ENCODE assay signal across 2 cellular contexts in genomic region chr16:400061-400540, GRCh38.
TF ChIP-seq lines count a peak whose summit lies in the region.

No MANE protein-coding gene starts in this region.

TF ChIP-seq in SK-N-SH, 30 proteins besides CTCF, POLR2A, EP300 and RAD21 (continued from another document):
- TF ChIP-seq, protein P1, sequence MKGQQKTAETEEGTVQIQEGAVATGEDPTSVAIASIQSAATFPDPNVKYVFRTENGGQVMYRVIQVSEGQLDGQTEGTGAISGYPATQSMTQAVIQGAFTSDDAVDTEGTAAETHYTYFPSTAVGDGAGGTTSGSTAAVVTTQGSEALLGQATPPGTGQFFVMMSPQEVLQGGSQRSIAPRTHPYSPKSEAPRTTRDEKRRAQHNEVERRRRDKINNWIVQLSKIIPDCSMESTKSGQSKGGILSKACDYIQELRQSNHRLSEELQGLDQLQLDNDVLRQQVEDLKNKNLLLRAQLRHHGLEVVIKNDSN (IDR thresholded peaks at IDR 0.05; ENCODE audit: borderline replicate concordance, low read depth) = no peak
- no peak for TF ChIP-seq ELF1 (IDR thresholded peaks at IDR 0.05)

TF ChIP-seq in SK-N-SH treated with all-trans-retinoic acid at 6 μM for 48 hours, 23 proteins besides CTCF, POLR2A, EP300 and RAD21 (continued from another document):
- TF ChIP-seq CSRNP3 (CRISPR knock-in tag; IDR thresholded peaks at IDR 0.05) (no peak), ZFP30 (CRISPR knock-in tag; IDR thresholded peaks at IDR 0.05) (no peak), PATZ1 (CRISPR knock-in tag; IDR thresholded peaks at IDR 0.05; ENCODE audit: borderline replicate concordance) (no peak), PPARA (CRISPR knock-in tag; IDR thresholded peaks at IDR 0.05; ENCODE audit: borderline replicate concordance) (no peak), ISL1 (CRISPR knock-in tag; IDR thresholded peaks at IDR 0.05) (no peak), ZNF70 (CRISPR knock-in tag; IDR thresholded peaks at IDR 0.05) (no peak), BACH2 (CRISPR knock-in tag; IDR thresholded peaks at IDR 0.05; ENCODE audit: borderline replicate concordance) (no peak), OSR1 (CRISPR knock-in tag; IDR thresholded peaks at IDR 0.05) (no peak), RARB (CRISPR knock-in tag; IDR thresholded peaks at IDR 0.05) (no peak), ARNTL (CRISPR knock-in tag; IDR thresholded peaks at IDR 0.05; ENCODE audit: borderline replicate concordance, low read depth) (no peak), CREB5 (CRISPR knock-in tag; IDR thresholded peaks at IDR 0.05; ENCODE audit: low read depth) (no peak)
- TF ChIP-seq, protein P2, sequence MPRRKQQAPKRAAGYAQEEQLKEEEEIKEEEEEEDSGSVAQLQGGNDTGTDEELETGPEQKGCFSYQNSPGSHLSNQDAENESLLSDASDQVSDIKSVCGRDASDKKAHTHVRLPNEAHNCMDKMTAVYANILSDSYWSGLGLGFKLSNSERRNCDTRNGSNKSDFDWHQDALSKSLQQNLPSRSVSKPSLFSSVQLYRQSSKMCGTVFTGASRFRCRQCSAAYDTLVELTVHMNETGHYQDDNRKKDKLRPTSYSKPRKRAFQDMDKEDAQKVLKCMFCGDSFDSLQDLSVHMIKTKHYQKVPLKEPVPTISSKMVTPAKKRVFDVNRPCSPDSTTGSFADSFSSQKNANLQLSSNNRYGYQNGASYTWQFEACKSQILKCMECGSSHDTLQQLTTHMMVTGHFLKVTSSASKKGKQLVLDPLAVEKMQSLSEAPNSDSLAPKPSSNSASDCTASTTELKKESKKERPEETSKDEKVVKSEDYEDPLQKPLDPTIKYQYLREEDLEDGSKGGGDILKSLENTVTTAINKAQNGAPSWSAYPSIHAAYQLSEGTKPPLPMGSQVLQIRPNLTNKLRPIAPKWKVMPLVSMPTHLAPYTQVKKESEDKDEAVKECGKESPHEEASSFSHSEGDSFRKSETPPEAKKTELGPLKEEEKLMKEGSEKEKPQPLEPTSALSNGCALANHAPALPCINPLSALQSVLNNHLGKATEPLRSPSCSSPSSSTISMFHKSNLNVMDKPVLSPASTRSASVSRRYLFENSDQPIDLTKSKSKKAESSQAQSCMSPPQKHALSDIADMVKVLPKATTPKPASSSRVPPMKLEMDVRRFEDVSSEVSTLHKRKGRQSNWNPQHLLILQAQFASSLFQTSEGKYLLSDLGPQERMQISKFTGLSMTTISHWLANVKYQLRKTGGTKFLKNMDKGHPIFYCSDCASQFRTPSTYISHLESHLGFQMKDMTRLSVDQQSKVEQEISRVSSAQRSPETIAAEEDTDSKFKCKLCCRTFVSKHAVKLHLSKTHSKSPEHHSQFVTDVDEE (CRISPR knock-in tag; IDR thresholded peaks at IDR 0.05) = no peak
